ENCODE assay signal across 19 cellular contexts in genomic region chr5:192970-193831, GRCh38. TPM values are rescaled to one million over a fixed set of nuclear protein-coding genes. Genes with fewer than 3 reads are reported as not detected.
DNase-seq lines count a peak whose midpoint lies in the region; ATAC-seq and TF ChIP-seq lines count a peak whose summit lies in the region.
"Had no signal": no experiment of that assay in that cellular context is flagged by ENCODE, and none has a peak within 500 bp of the region (broad histone marks: within the 10 kb centered on the region; RNA-seq: fewer than 3 reads in every experiment).

No MANE protein-coding gene starts in this region.

- intact Hi-C loops in psoas muscle (cut with DNase I) (no loop called here), stomach (cut with DNase I; ENCODE audit: low total_unique reads) (no loop called here)

- H4K20me1 ChIP-seq in BLaER1: peaks cover 38% of the 10 kb centered on the region

- peak overlapping the region; percentile 99 for H3K4me2 ChIP-seq in BLaER1

- 71 to 83% (median 75%) methylated on average over 16 to 17 of the region's 17 CpGs for WGBS in psoas muscle, 3 donors
- 86 to 90% (median 89%) methylated on average over 16 to 17 of the region's 17 CpGs for WGBS in stomach, 5 donors

- H3K4me3 ChIP-seq in BLaER1: peak overlapping the region; percentile 89
- no peak overlapping the region for H3K4me3 ChIP-seq in HEK293 (ENCODE audit: low read depth, low read length)
- H3K4me3 ChIP-seq in right atrium auricular region: peak overlapping the region; percentile 1 to 37
- peak overlapping the region; percentile 54 for H3K4me3 ChIP-seq in psoas muscle
- no peak overlapping the region for H3K4me3 ChIP-seq in stomach
- H3K4me3 ChIP-seq: MG63 had no signal

- H3K27ac ChIP-seq in BLaER1 (peak overlapping the region; percentile 100), HEK293 (ENCODE audit: extremely low read depth, low read depth, low read length) (no peak overlapping the region), right atrium auricular region (peak overlapping the region; percentile 93 to 94), psoas muscle (peak overlapping the region; percentile 97), stomach (no peak overlapping the region)

- no peaks in the 10 kb centered on the region for H3K9me3 ChIP-seq in BLaER1
- H3K9me3 ChIP-seq in HEK293 (ENCODE audit: control insufficient read depth, insufficient read depth, low read depth, low read length): no peaks in the 10 kb centered on the region
- no peaks in the 10 kb centered on the region for H3K9me3 ChIP-seq in right atrium auricular region
- no peaks in the 10 kb centered on the region for H3K9me3 ChIP-seq in psoas muscle
- no peaks in the 10 kb centered on the region for H3K9me3 ChIP-seq in stomach
- H3K9me3 ChIP-seq: MG63 had no signal

- ATAC-seq in psoas muscle: no peak
- ATAC-seq in HG03571 (IDR thresholded peaks at IDR 0.05; ENCODE audit: unreplicated experiment): no peak

- TF ChIP-seq CTCF in HEK293 (tag by site-specific recombination; IDR thresholded peaks at IDR 0.05): no peak
- TF ChIP-seq CTCF in right atrium auricular region (IDR thresholded peaks at IDR 0.05): no peak
- no peak for TF ChIP-seq CTCF in psoas muscle (IDR thresholded peaks at IDR 0.05)
- TF ChIP-seq CTCF in stomach (IDR thresholded peaks at IDR 0.05): no peak

- TF ChIP-seq EP300 in stomach (IDR thresholded peaks at IDR 0.05): no peak

- H3K9ac ChIP-seq in BLaER1: peak overlapping the region; percentile 94

- CTCF ChIA-PET in HEK293 (lab: Yijun Ruan, JAX): interaction anchor here (0.6 kb wide), 1 partner anchor 233 kb away, joined by 3 read pairs; no protein-coding TSS in a partner anchor

- H3K36me3 ChIP-seq in BLaER1: peaks cover 38% of the 10 kb centered on the region
- H3K36me3 ChIP-seq in HEK293 (ENCODE audit: control insufficient read depth in 2 of 2, insufficient read depth in 1 of 2, low read length in 2 of 2): no peaks in the 10 kb centered on the region
- no peaks in the 10 kb centered on the region for H3K36me3 ChIP-seq in right atrium auricular region
- no peaks in the 10 kb centered on the region for H3K36me3 ChIP-seq in psoas muscle (ENCODE audit: insufficient read depth in 1 of 2, low read depth in 1 of 2)
- H3K36me3 ChIP-seq in stomach: no peaks in the 10 kb centered on the region
- H3K36me3 ChIP-seq: MG63 had no signal

- TF ChIP-seq POLR2A in stomach (IDR thresholded peaks at IDR 0.05): no peak

- peaks cover 75% of the 10 kb centered on the region for H3K4me1 ChIP-seq in BLaER1
- H3K4me1 ChIP-seq in HEK293 (ENCODE audit: control insufficient read depth, insufficient read depth, low read length): peaks cover 3% of the 10 kb centered on the region
- H3K4me1 ChIP-seq in right atrium auricular region: peaks cover 0 to 50% of the 10 kb centered on the region in 2 donors
- H3K4me1 ChIP-seq in psoas muscle: peaks cover 55% of the 10 kb centered on the region
- peaks cover 18 to 31% (median 26%) of the 10 kb centered on the region in 4 donors for H3K4me1 ChIP-seq in stomach

- H3K27me3 ChIP-seq in BLaER1 (no peaks in the 10 kb centered on the region), right atrium auricular region (no peaks in the 10 kb centered on the region), psoas muscle (ENCODE audit: insufficient read depth in 3 of 3, low read length in 2 of 3) (no peaks in the 10 kb centered on the region), stomach (peaks cover 0 to 33% (median 9%) of the 10 kb centered on the region in 3 donors)
- H3K27me3 ChIP-seq: MG63 had no signal

- POLR2A ChIA-PET in HEK293 (lab: Yijun Ruan, JAX): no interaction called here

- DNase-seq in right atrium auricular region (ENCODE audit: low spot score) (no peak), psoas muscle (no peak), stomach (no peak), SW 1271 (lab: John Stamatoyannopoulos, UW) (no peak), kidney tubule cell (ENCODE audit: low spot score) (no peak)
- DNase-seq: KG1, MG63, NCI-H1105 treated with DMSO at 0.1 percent for 48 hours, NCI-H187, NCI-H2171, NCI-H446 treated with DMSO at 0.1 percent for 48 hours, NCI-H748 treated with DMSO at 0.1 percent for 48 hours, SHP77 had no signal

TF ChIP-seq in HEK293, 187 proteins besides CTCF, POLR2A, EP300 and RAD21 (continues in another document):
- TF ChIP-seq SCRT1 (tag by site-specific recombination; IDR thresholded peaks at IDR 0.05; ENCODE audit: borderline replicate concordance) (no peak), GLIS1 (tag by site-specific recombination; IDR thresholded peaks at IDR 0.05) (no peak), ZNF768 (tag by site-specific recombination; IDR thresholded peaks at IDR 0.05) (no peak), ZNF184 (tag by site-specific recombination; IDR thresholded peaks at IDR 0.05) (no peak), ZNF366 (tag by site-specific recombination; conservative IDR thresholded peaks at IDR 0.05) (no peak), ZNF24 (tag by site-specific recombination; IDR thresholded peaks at IDR 0.05) (no peak), ZNF423 (tag by site-specific recombination; IDR thresholded peaks at IDR 0.05) (no peak), HIC1 (tag by site-specific recombination; IDR thresholded peaks at IDR 0.05) (0 out of 2 replicates have a peak, but pooled peaks have one; percentile 34), ZNF148 (tag by site-specific recombination; IDR thresholded peaks at IDR 0.05; ENCODE audit: borderline replicate concordance) (no peak), ZNF202 (tag by site-specific recombination; IDR thresholded peaks at IDR 0.05; ENCODE audit: borderline replicate concordance) (no peak), ZNF155 (tag by site-specific recombination; IDR thresholded peaks at IDR 0.05) (no peak), SALL2 (tag by site-specific recombination; IDR thresholded peaks at IDR 0.05; ENCODE audit: borderline replicate concordance) (no peak), GLIS2 (tag by site-specific recombination; IDR thresholded peaks at IDR 0.05) (peak; percentile 42; the same call in 1 of the 2 replicates), SETDB1 (IDR thresholded peaks at IDR 0.05; ENCODE audit: insufficient read length, low read length) (no peak), ZNF138 (tag by site-specific recombination; IDR thresholded peaks at IDR 0.05; ENCODE audit: borderline replicate concordance) (no peak)

RNA-seq across cellular contexts. Expression of gene LRRC14B, which starts 1.9 kb away (rescaled TPM):
- total RNA-seq in right atrium auricular region (10 to 100 TPM in 1 of 2 donors, 1 to 10 TPM in 1; 7.7 to 51.0 TPM), psoas muscle (10 to 100 TPM in 1 of 4 donors, 1 to 10 TPM in 3; 1.3 to 13.4 (median 9.0) TPM), stomach (under 1 TPM in 1 of 5 donors, not detected in 4; 0.37 TPM)
- polyA plus RNA-seq in psoas muscle (10 to 100 TPM in 2 of 3 donors, under 1 TPM in 1; 0.42 to 15.5 (median 14.5) TPM), stomach (under 1 TPM in 1 of 3 donors, not detected in 2; 0.05 TPM)
- total RNA-seq: Daoy, H4 had no signal
- polyA plus RNA-seq: BJ had no signal

RNA-seq across cellular contexts. Expression of gene CCDC127, which starts 24.8 kb away (rescaled TPM):
- 1 to 10 TPM; 5.6 to 7.1 TPM for total RNA-seq in right atrium auricular region
- total RNA-seq in psoas muscle: 1 to 10 TPM; 6.9 to 9.6 (median 7.4) TPM
- polyA plus RNA-seq in psoas muscle: 10 to 100 TPM in 1 of 3 donors, 1 to 10 TPM in 2; 4.1 to 11.2 (median 5.5) TPM
- total RNA-seq in stomach: 1 to 10 TPM; 1.2 to 8.5 (median 5.5) TPM
- polyA plus RNA-seq in stomach: 1 to 10 TPM; 1.5 to 1.9 (median 1.7) TPM

RNA-seq across cellular contexts. Expression of gene SDHA, which starts 24.9 kb away (rescaled TPM):
- total RNA-seq in right atrium auricular region (100 to 1,000 TPM; 242 to 366 TPM), psoas muscle (100 to 1,000 TPM; 269 to 363 (median 314) TPM), stomach (100 to 1,000 TPM in 3 of 5 donors, 10 to 100 TPM in 2; 78.8 to 509 (median 116) TPM)
- polyA plus RNA-seq in psoas muscle (100 to 1,000 TPM; 160 to 205 (median 205) TPM), stomach (100 to 1,000 TPM in 2 of 3 donors, 10 to 100 TPM in 1; 96.7 to 114 (median 108) TPM)

Comparison
In these comparisons a context has a peak if more than half of its experiments do, and no peak if none do; other contexts are left out.
1. H3K27ac ChIP-seq: peak in BLaER1 (single experiment), right atrium auricular region (2 of 2) and psoas muscle (single experiment); none in HEK293 (single experiment) and stomach (0 of 5).
2. H3K4me3 ChIP-seq: peak in BLaER1 (single experiment), right atrium auricular region (2 of 2) and psoas muscle (single experiment); none in HEK293 (single experiment) and stomach (0 of 4).